ENCODE assay signal across 8 cellular contexts in the genomic region with DNA sequence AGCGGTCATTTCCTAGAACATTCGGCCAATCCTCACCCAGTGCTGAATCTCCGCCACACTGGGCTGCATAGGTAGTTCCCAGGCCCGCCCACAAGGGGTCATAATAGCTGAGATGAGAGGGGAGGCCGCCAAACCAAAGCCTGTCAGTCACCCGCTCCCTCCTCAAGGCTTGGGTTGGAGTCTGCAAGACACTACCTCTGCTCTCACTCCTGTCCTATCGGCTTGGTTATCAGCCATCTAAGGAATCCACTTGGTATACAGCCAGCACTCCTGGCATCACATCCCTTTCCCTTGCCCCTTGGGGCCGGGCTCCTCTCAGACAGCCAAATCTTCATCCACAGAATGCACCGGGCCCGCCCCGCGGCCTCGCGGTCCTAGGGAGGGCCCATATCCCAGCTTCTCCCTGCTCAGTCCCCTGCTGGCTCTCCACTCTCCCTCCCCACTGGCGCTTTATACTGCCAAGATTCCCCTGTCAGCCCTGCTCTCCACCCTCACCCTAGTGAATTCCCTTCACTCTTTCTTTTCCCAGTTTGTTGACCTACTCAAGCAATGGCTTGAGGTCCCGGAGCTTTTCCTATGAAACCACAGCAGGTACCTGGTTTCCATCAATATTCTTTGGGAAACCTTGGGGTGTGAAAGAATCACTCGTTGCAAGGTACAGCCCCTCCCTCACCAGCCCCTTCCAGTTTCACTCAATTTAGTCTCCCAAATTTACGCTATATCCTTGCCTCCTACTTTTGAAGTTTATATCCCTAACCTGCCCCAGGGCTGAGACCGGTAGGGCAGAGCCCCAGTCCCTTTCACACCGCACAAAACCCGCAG. TPM values are rescaled to one million over a fixed set of nuclear protein-coding genes. Genes with fewer than 3 reads are reported as not detected.
DNase-seq lines count a peak whose midpoint lies in the region; TF ChIP-seq lines count a peak whose summit lies in the region.

No MANE protein-coding gene starts in this region.

- H3K9me3 ChIP-seq in HAP-1 (no peaks in the 10 kb centered on the region), colonic mucosa (no peaks in the 10 kb centered on the region)

- DNase-seq in GF-D8 (lab: John Stamatoyannopoulos, UW) = peak; percentile 59
- peak; percentile 93 to 95 for DNase-seq in HAP-1 (ENCODE audit: low spot score in 2 of 2)
- DNase-seq in NCI-H1105 treated with DMSO at 0.1 percent for 48 hours (lab: John Stamatoyannopoulos, UW) = peak; percentile 35
- peak; percentile 67 for DNase-seq in activated CD4-positive, CD25-positive, alpha-beta regulatory T cell treated with anti-CD3 and anti-CD28 coated beads, Interleukin-2, amount 50 U/mL, for 72 hours
- peak; percentile 80 for DNase-seq in colonic mucosa
- DNase-seq in left kidney (ENCODE audit: low read depth, low spot score) = peak; percentile 94
- peak; percentile 80 for DNase-seq in stimulated activated CD4-positive, alpha-beta T cell treated with anti-CD3 and anti-CD28 coated beads, Interleukin-4, amount 100 ng/mL, for 24 hours
- DNase-seq in NCI-H2196 treated with DMSO at 0.1 percent for 48 hours (lab: John Stamatoyannopoulos, UW; ENCODE audit: unreplicated experiment) = no peak

- H3K9ac ChIP-seq in colonic mucosa (ENCODE audit: low read depth in 2 of 2, low read length in 2 of 2) = peak overlapping the region; percentile 42 to 70

- H3K4me3 ChIP-seq in HAP-1 (peak overlapping the region; percentile 70), colonic mucosa (peak overlapping the region; percentile 67)

- in situ Hi-C loops in HAP-1 (cut with MboI; ENCODE audit: low sequenced_read_pairs) = no loop called here

- TF ChIP-seq CTCF in colonic mucosa (IDR thresholded peaks at IDR 0.05) = peak; percentile 59

- H3K4me1 ChIP-seq in HAP-1 (peaks cover 10% of the 10 kb centered on the region), colonic mucosa (peaks cover 5% of the 10 kb centered on the region)

- peak overlapping the region; percentile 43 for H3K27ac ChIP-seq in colonic mucosa

- H3K27me3 ChIP-seq in HAP-1 (ENCODE audit: low read depth) (no peaks in the 10 kb centered on the region), colonic mucosa (no peaks in the 10 kb centered on the region)

- intact Hi-C loops in colonic mucosa (cut with DNase I) = no loop called here

- peaks cover 54% of the 10 kb centered on the region for H3K36me3 ChIP-seq in HAP-1 (replicated peaks)
- H3K36me3 ChIP-seq in colonic mucosa = no peaks in the 10 kb centered on the region

RNA-seq across cellular contexts. Expression of gene IFFO1, which starts 1.5 kb away (rescaled TPM):
- total RNA-seq in colonic mucosa = 1 to 10 TPM; 2.5 to 4.1 TPM

RNA-seq across cellular contexts. Expression of gene NOP2, which starts 13.7 kb away (rescaled TPM):
- total RNA-seq in colonic mucosa = 10 to 100 TPM; 19.1 to 39.6 TPM

RNA-seq across cellular contexts. Expression of gene GAPDH, which starts 20.1 kb away (rescaled TPM):
- total RNA-seq in colonic mucosa = 1,000 to 10,000 TPM; 3,442 to 3,768 TPM

RNA-seq across cellular contexts. Expression of gene CHD4, which starts 52.8 kb away (rescaled TPM):
- 100 to 1,000 TPM; 153 to 199 TPM for total RNA-seq in colonic mucosa
